9 cellular contexts compared by ENCODE assay signal in genomic region chr17:4594406-4595349, GRCh38. TPM values are rescaled to one million over a fixed set of nuclear protein-coding genes. Genes with fewer than 3 reads are reported as not detected.
DNase-seq lines count a peak whose midpoint lies in the region; ATAC-seq lines count a peak whose summit lies in the region.
"Had no signal": no experiment of that assay in that cellular context is flagged by ENCODE, and none has a peak within 500 bp of the region (broad histone marks: within the 10 kb centered on the region; RNA-seq: fewer than 3 reads in every experiment).

No MANE protein-coding gene starts in this region.

- H3K27me3 Mint-ChIP-seq in stimulated activated naive CD8-positive, alpha-beta T cell treated with anti-CD3 and anti-CD28 coated beads, Interleukin-15, amount 100 ng/mL, for 72 hours, result peaks cover 46% of the 10 kb centered on the region

- H3K4me1 Mint-ChIP-seq in stimulated activated naive CD8-positive, alpha-beta T cell treated with anti-CD3 and anti-CD28 coated beads, Interleukin-15, amount 100 ng/mL, for 72 hours, result peaks cover 7% of the 10 kb centered on the region

- peak overlapping the region in 1 of 2 donors; percentile 41 for H3K4me3 Mint-ChIP-seq in stimulated activated naive CD8-positive, alpha-beta T cell treated with anti-CD3 and anti-CD28 coated beads, Interleukin-15, amount 100 ng/mL, for 72 hours

- DNase-seq in NCI-H748 (lab: John Stamatoyannopoulos, UW; ENCODE audit: unreplicated experiment) (peak; percentile 21), NCI-H748 treated with DMSO at 0.1 percent for 48 hours (lab: John Stamatoyannopoulos, UW) (no peak), activated T-cell treated with anti-CD3 and anti-CD28 coated beads for 48 hours (ENCODE audit: low read depth) (peak; percentile 49), left lobe of liver (ENCODE audit: low spot score) (no peak), COLO829 (ENCODE audit: low spot score) (no peak)
- DNase-seq in stimulated activated naive CD8-positive, alpha-beta T cell treated with anti-CD3 and anti-CD28 coated beads, Interleukin-15, amount 100 ng/mL, for 72 hours, result peak; percentile 53 to 58

- ATAC-seq in left lobe of liver, result peak; percentile 57
- peak; percentile 78 for ATAC-seq in stimulated activated naive CD8-positive, alpha-beta T cell treated with anti-CD3 and anti-CD28 coated beads, Interleukin-15, amount 100 ng/mL, for 72 hours
- ATAC-seq in HG03159 (IDR thresholded peaks at IDR 0.05; ENCODE audit: unreplicated experiment), result no peak
- no peak for ATAC-seq in GM21529 (IDR thresholded peaks at IDR 0.05; ENCODE audit: unreplicated experiment)

- H3K27ac Mint-ChIP-seq in stimulated activated naive CD8-positive, alpha-beta T cell treated with anti-CD3 and anti-CD28 coated beads, Interleukin-15, amount 100 ng/mL, for 72 hours, result peak overlapping the region in 1 of 2 donors; percentile 6

- no peaks in the 10 kb centered on the region for H3K9me3 Mint-ChIP-seq in stimulated activated naive CD8-positive, alpha-beta T cell treated with anti-CD3 and anti-CD28 coated beads, Interleukin-15, amount 100 ng/mL, for 72 hours

RNA-seq across cellular contexts. Expression of gene SMTNL2, which starts 10.3 kb away (rescaled TPM):
- not detected for total RNA-seq in left lobe of liver
- total RNA-seq: LHCN-M2 had no signal

RNA-seq across cellular contexts. Expression of gene GGT6, which starts 34.3 kb away (rescaled TPM):
- total RNA-seq in left lobe of liver, result 0.35 TPM
- total RNA-seq: LHCN-M2 had no signal

RNA-seq across cellular contexts. Expression of gene MYBBP1A, which starts 39.5 kb away (rescaled TPM):
- total RNA-seq in left lobe of liver, result 18.5 TPM

RNA-seq across cellular contexts. Expression of gene ALOX15, which starts 46.8 kb away (rescaled TPM):
- total RNA-seq in left lobe of liver, result 0.70 TPM
- total RNA-seq: LHCN-M2 had no signal

Comparison
In these comparisons a context has a peak if more than half of its experiments do, and no peak if none do; other contexts are left out.
1. DNase-seq: peak in NCI-H748 (single experiment), activated T-cell treated with anti-CD3 and anti-CD28 coated beads for 48 hours (single experiment) and stimulated activated naive CD8-positive, alpha-beta T cell treated with anti-CD3 and anti-CD28 coated beads, Interleukin-15, amount 100 ng/mL, for 72 hours (2 of 2); none in NCI-H748 treated with DMSO at 0.1 percent for 48 hours (single experiment), left lobe of liver (single experiment) and COLO829 (single experiment).
2. ATAC-seq: peak in left lobe of liver (single experiment) and stimulated activated naive CD8-positive, alpha-beta T cell treated with anti-CD3 and anti-CD28 coated beads, Interleukin-15, amount 100 ng/mL, for 72 hours (single experiment); none in HG03159 (single experiment) and GM21529 (single experiment).